In genomic region chr12:53197011-53197640, GRCh38 we compare ENCODE assay signal across 12 cellular contexts. TPM values are rescaled to one million over a fixed set of nuclear protein-coding genes. Genes with fewer than 3 reads are reported as not detected.
DNase-seq lines count a peak whose midpoint lies in the region; ATAC-seq and TF ChIP-seq lines count a peak whose summit lies in the region.
"Had no signal": no experiment of that assay in that cellular context is flagged by ENCODE, and none has a peak within 500 bp of the region (broad histone marks: within the 10 kb centered on the region; RNA-seq: fewer than 3 reads in every experiment).

No MANE protein-coding gene starts in this region.

- peaks cover 4% of the 10 kb centered on the region for H3K4me1 ChIP-seq in mesenchymal stem cell (ENCODE audit: control insufficient read depth, insufficient read depth, low read depth, low read length)

- TF ChIP-seq CTCF in WTC11 (IDR thresholded peaks at IDR 0.05) (no peak), type B pancreatic cell (conservative IDR thresholded peaks at IDR 0.05) (no peak)

- H3K4ac ChIP-seq in mesenchymal stem cell (ENCODE audit: low read depth in 1 of 2, low read length in 2 of 2) = no peak overlapping the region

- no peak for ATAC-seq in activated naive CD8-positive, alpha-beta T cell treated with anti-CD3 and anti-CD28 coated beads, Interleukin-2, amount 50 U/mL, for 24 hours
- ATAC-seq in WTC11 (no peak), GM18907 (IDR thresholded peaks at IDR 0.05; ENCODE audit: unreplicated experiment) (no peak)

- peak overlapping the region; percentile 34 for H3K27ac Mint-ChIP-seq in activated naive CD8-positive, alpha-beta T cell
- no peak overlapping the region for H3K27ac Mint-ChIP-seq in activated naive CD8-positive, alpha-beta T cell treated with anti-CD3 and anti-CD28 coated beads, Interleukin-2, amount 50 U/mL, for 24 hours
- H3K27ac Mint-ChIP-seq in WTC11 (no peak overlapping the region), type B pancreatic cell (no peak overlapping the region)

- no peak overlapping the region for H4K91ac ChIP-seq in mesenchymal stem cell (ENCODE audit: low read length)

- H2BK120ac ChIP-seq in mesenchymal stem cell (ENCODE audit: low read depth, low read length) = no peak overlapping the region

- no peak overlapping the region for H3K4me2 ChIP-seq in mesenchymal stem cell (ENCODE audit: low read length, poor library complexity, severe bottlenecking)

- H3K9me3 ChIP-seq in mesenchymal stem cell (ENCODE audit: control insufficient read depth, low read length) = no peaks in the 10 kb centered on the region

- H2BK12ac ChIP-seq in mesenchymal stem cell (ENCODE audit: low read length in 2 of 2) = peak overlapping the region in 1 of 2 experiments; percentile 29

- CTCF ChIA-PET in WTC11 (lab: Charles Lee) = interaction anchor here (0.6 to 10.2 kb wide), 67 partner anchors 9 to 224 kb away, joined by 3 to 136 read pairs (median 6); partner anchors contain the start of genes AAAS, CSAD, EIF4B and ESPL1

- H3K18ac ChIP-seq in mesenchymal stem cell (ENCODE audit: low read depth in 1 of 2, low read length in 2 of 2) = peak overlapping the region in 1 of 2 experiments; percentile 37

- 82% methylated on average over 19 of the region's 19 CpGs for WGBS in mesenchymal stem cell

- no peak overlapping the region for H2AFZ ChIP-seq in mesenchymal stem cell (ENCODE audit: low read depth, low read length)

- no peak for DNase-seq in activated naive CD8-positive, alpha-beta T cell treated with anti-CD3 and anti-CD28 coated beads, Interleukin-2, amount 50 U/mL, for 24 hours
- DNase-seq in WTC11 (ENCODE audit: low spot score) (no peak), mesenchymal stem cell (no peak), type B pancreatic cell (ENCODE audit: extremely low spot score, unreplicated experiment) (no peak), OCI-M2 (lab: John Stamatoyannopoulos, UW; ENCODE audit: unreplicated experiment) (no peak), germinal center (ENCODE audit: low spot score) (no peak)
- DNase-seq: NCI-H1105 treated with DMSO at 0.1 percent for 48 hours had no signal

- H3K4me3 ChIP-seq in mesenchymal stem cell (ENCODE audit: insufficient read depth in 1 of 2, low read depth in 1 of 2, low read length in 2 of 2) = no peak overlapping the region

- H2AK5ac ChIP-seq in mesenchymal stem cell (ENCODE audit: low read length, severe bottlenecking) = no peak overlapping the region

- H3K27me3 ChIP-seq in mesenchymal stem cell (ENCODE audit: control insufficient read depth in 1 of 2, insufficient read depth in 1 of 2, low read length in 2 of 2) = peaks cover 0 to 58% of the 10 kb centered on the region in 2 experiments

- no peak overlapping the region for H3K14ac ChIP-seq in mesenchymal stem cell (ENCODE audit: low read length in 2 of 2)

- H3K27ac ChIP-seq in mesenchymal stem cell (ENCODE audit: low read length, poor library complexity, severe bottlenecking) = no peak overlapping the region

- H3K9ac ChIP-seq in mesenchymal stem cell (ENCODE audit: low read length) = peak overlapping the region; percentile 26

- no peak overlapping the region for H3K23ac ChIP-seq in mesenchymal stem cell (ENCODE audit: low read length in 2 of 2)

- peaks cover 8 to 11% of the 10 kb centered on the region in 2 experiments for H3K36me3 ChIP-seq in mesenchymal stem cell (ENCODE audit: control insufficient read depth in 1 of 2, insufficient read depth in 2 of 2, low read depth in 1 of 2, low read length in 2 of 2)

- H3K36me3 Mint-ChIP-seq in activated naive CD8-positive, alpha-beta T cell = peaks cover 8% of the 10 kb centered on the region
- peaks cover 36% of the 10 kb centered on the region for H3K36me3 Mint-ChIP-seq in activated naive CD8-positive, alpha-beta T cell treated with anti-CD3 and anti-CD28 coated beads, Interleukin-2, amount 50 U/mL, for 24 hours (ENCODE audit: low read depth)
- H3K36me3 Mint-ChIP-seq in WTC11 (no peaks in the 10 kb centered on the region), type B pancreatic cell (no peaks in the 10 kb centered on the region)

- peaks cover 47% of the 10 kb centered on the region for H3K4me1 Mint-ChIP-seq in activated naive CD8-positive, alpha-beta T cell (ENCODE audit: low read depth)
- peaks cover 47% of the 10 kb centered on the region for H3K4me1 Mint-ChIP-seq in activated naive CD8-positive, alpha-beta T cell treated with anti-CD3 and anti-CD28 coated beads, Interleukin-2, amount 50 U/mL, for 24 hours
- H3K4me1 Mint-ChIP-seq in WTC11 = no peaks in the 10 kb centered on the region
- H3K4me1 Mint-ChIP-seq in type B pancreatic cell (ENCODE audit: unreplicated experiment) = peaks cover 5% of the 10 kb centered on the region

- H2BK5ac ChIP-seq in mesenchymal stem cell (ENCODE audit: low read depth, low read length, poor library complexity, severe bottlenecking) = no peak overlapping the region

- H4K8ac ChIP-seq in mesenchymal stem cell (ENCODE audit: low read length) = peak overlapping the region; percentile 24

- POLR2A ChIA-PET in WTC11 (lab: Charles Lee) = interaction anchor here (0.6 to 1.3 kb wide), 7 partner anchors 9 to 294 kb away, joined by 3 to 4 read pairs (median 3); partner anchors contain the start of genes PFDN5 and SPRYD3

- H3K9me3 Mint-ChIP-seq in activated naive CD8-positive, alpha-beta T cell (ENCODE audit: low read depth) = no peaks in the 10 kb centered on the region
- H3K9me3 Mint-ChIP-seq in activated naive CD8-positive, alpha-beta T cell treated with anti-CD3 and anti-CD28 coated beads, Interleukin-2, amount 50 U/mL, for 24 hours = no peaks in the 10 kb centered on the region
- H3K9me3 Mint-ChIP-seq in WTC11 (no peaks in the 10 kb centered on the region), type B pancreatic cell (no peaks in the 10 kb centered on the region)
- H3K9me3 Mint-ChIP-seq: CD14-positive monocyte; dendritic cell treated with granulocyte-macrophage colony-stimulating factor and Interleukin-4, amounts not matched to agents 40 ng/mL and 50 ng/mL, for 4 days had no signal

- peak overlapping the region; percentile 63 for H3K4me3 Mint-ChIP-seq in activated naive CD8-positive, alpha-beta T cell
- H3K4me3 Mint-ChIP-seq in activated naive CD8-positive, alpha-beta T cell treated with anti-CD3 and anti-CD28 coated beads, Interleukin-2, amount 50 U/mL, for 24 hours = no peak overlapping the region
- peak overlapping the region; percentile 10; the same call in 1 of the 2 replicates for H3K4me3 Mint-ChIP-seq in WTC11
- peak overlapping the region; percentile 44 for H3K4me3 Mint-ChIP-seq in type B pancreatic cell

- H3K27me3 Mint-ChIP-seq in activated naive CD8-positive, alpha-beta T cell = no peaks in the 10 kb centered on the region
- H3K27me3 Mint-ChIP-seq in activated naive CD8-positive, alpha-beta T cell treated with anti-CD3 and anti-CD28 coated beads, Interleukin-2, amount 50 U/mL, for 24 hours = no peaks in the 10 kb centered on the region
- H3K27me3 Mint-ChIP-seq in WTC11 (ENCODE audit: low read depth) = peaks cover 86% of the 10 kb centered on the region
- H3K27me3 Mint-ChIP-seq in type B pancreatic cell = peaks cover 52% of the 10 kb centered on the region

- H3K79me1 ChIP-seq in mesenchymal stem cell (replicated peaks; ENCODE audit: low read length, poor library complexity, severe bottlenecking) = no peaks in the 10 kb centered on the region

- H2BK15ac ChIP-seq in mesenchymal stem cell (ENCODE audit: low read depth, poor library complexity, severe bottlenecking) = no peak overlapping the region

TF ChIP-seq in WTC11, 78 proteins besides CTCF, POLR2A, EP300 and RAD21:
- TF ChIP-seq IRF1 (CRISPR knock-in tag; IDR thresholded peaks at IDR 0.05) (no peak), USF1 (CRISPR knock-in tag; IDR thresholded peaks at IDR 0.05) (no peak), TCF7 (CRISPR knock-in tag; IDR thresholded peaks at IDR 0.05; ENCODE audit: low read depth) (no peak), KAT7 (CRISPR knock-in tag; IDR thresholded peaks at IDR 0.05; ENCODE audit: borderline replicate concordance) (no peak), ETV6 (CRISPR knock-in tag; IDR thresholded peaks at IDR 0.05) (no peak)
TF ChIP-seq in WTC11: peak in this region for 0.

RNA-seq across cellular contexts. Expression of gene ITGB7, which starts 9.9 kb away (rescaled TPM):
- total RNA-seq in WTC11 (2021) (0.90 to 1.4 TPM (median 1.1 TPM) in 3 replicates), type B pancreatic cell (ENCODE audit: low replicate concordance) (3.2 and 4.2 TPM in 2 replicates)
- polyA plus RNA-seq in mesenchymal stem cell (2013, experiment 1 of 2) = 0.19 TPM
- 0.10 TPM for polyA plus RNA-seq in mesenchymal stem cell (2013, experiment 2 of 2)
- total RNA-seq: lung microvascular endothelial cell had no signal

RNA-seq across cellular contexts. Expression of gene CSAD, which starts 16.4 kb away (rescaled TPM):
- total RNA-seq in WTC11 (2021) (11.5 to 12.6 TPM (median 12.3 TPM) in 3 replicates), type B pancreatic cell (ENCODE audit: low replicate concordance) (30.6 and 49.3 TPM in 2 replicates)
- 9.3 TPM for polyA plus RNA-seq in mesenchymal stem cell (2013, experiment 1 of 2)
- 8.4 TPM for polyA plus RNA-seq in mesenchymal stem cell (2013, experiment 2 of 2)

RNA-seq across cellular contexts. Expression of gene ZNF740, which starts 16.6 kb away (rescaled TPM):
- total RNA-seq in WTC11 (2021) = 26.6 to 36.6 TPM (median 36.1 TPM) in 3 replicates
- polyA plus RNA-seq in mesenchymal stem cell (2013, experiment 1 of 2) = 8.0 TPM
- 7.8 TPM for polyA plus RNA-seq in mesenchymal stem cell (2013, experiment 2 of 2)
- 49.2 and 72.2 TPM in 2 replicates for total RNA-seq in type B pancreatic cell (ENCODE audit: low replicate concordance)

RNA-seq across cellular contexts. Expression of gene RARG, which starts 34.9 kb away (rescaled TPM):
- total RNA-seq in WTC11 (2021) = 68.1 to 77.2 TPM (median 69.7 TPM) in 3 replicates
- polyA plus RNA-seq in mesenchymal stem cell (2013, experiment 1 of 2) = 20.0 TPM
- polyA plus RNA-seq in mesenchymal stem cell (2013, experiment 2 of 2) = 20.3 TPM
- total RNA-seq in type B pancreatic cell (ENCODE audit: low replicate concordance) = 74.5 and 89.9 TPM in 2 replicates
